ENCODE assay signal across 22 cellular contexts in the genomic region with DNA sequence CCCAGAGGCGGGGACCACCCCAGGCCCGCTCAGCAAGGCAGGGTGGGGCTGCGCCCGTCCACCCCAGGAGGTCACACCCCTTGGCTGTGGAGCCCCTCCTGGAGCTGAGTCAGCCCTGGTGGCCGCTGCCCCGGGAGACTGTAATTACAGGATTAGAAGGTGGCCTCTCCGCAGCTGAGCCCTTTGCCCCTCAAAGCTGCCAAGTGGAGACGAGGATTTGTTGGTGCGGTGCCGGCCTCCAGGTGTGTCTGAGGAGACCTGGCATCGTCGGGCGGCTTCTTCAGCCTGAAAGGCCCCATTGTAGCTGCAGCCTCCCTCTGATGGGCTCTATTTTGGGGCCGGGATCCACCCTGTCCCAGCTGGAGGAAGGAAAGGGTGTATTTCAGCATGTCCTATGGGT. TPM values are rescaled to one million over a fixed set of nuclear protein-coding genes. Genes with fewer than 3 reads are reported as not detected.
A peak's percentile ranks its signal among the peaks of the same experiment; 100 is the strongest.
DNase-seq lines count a peak whose midpoint lies in the region; ATAC-seq and TF ChIP-seq lines count a peak whose summit lies in the region.
"Had no signal": no experiment of that assay in that cellular context is flagged by ENCODE, and none has a peak within 500 bp of the region (broad histone marks: within the 10 kb centered on the region; RNA-seq: fewer than 3 reads in every experiment).

No MANE protein-coding gene starts in this region.

- H2AFZ ChIP-seq in smooth muscle cell (ENCODE audit: low read depth) = no peak overlapping the region

- no peaks in the 10 kb centered on the region for H3K4me1 Mint-ChIP-seq in MCF 10A (ENCODE audit: insufficient read depth, unreplicated experiment)

- whole genome bisulfite sequencing in smooth muscle cell (ENCODE audit: low lambda C conversion rate) = 72% methylated on average over 14 of the region's 14 CpGs

- DNase-seq in breast epithelium (ENCODE audit: low spot score in 2 of 2) (no peak), MCF 10A (ENCODE audit: unreplicated experiment) (no peak), SW480 (ENCODE audit: low spot score) (peak; percentile 83), kidney tubule cell (ENCODE audit: low spot score) (peak; percentile 11), smooth muscle cell (lab: John Stamatoyannopoulos, UW; ENCODE audit: unreplicated experiment) (no peak), GF-D8 (lab: John Stamatoyannopoulos, UW) (no peak)
- DNase-seq in activated naive CD4-positive, alpha-beta T cell (lab: John Stamatoyannopoulos, UW) = no peak
- DNase-seq: activated CD4-positive, alpha-beta T cell treated with anti-CD3 and anti-CD28 coated beads, Interleukin-2, amount 10 ng/mL, durations not matched to agents 24 days and 14 days; activated CD8-positive, alpha-beta memory T cell treated with anti-CD3 and anti-CD28 coated beads, Interleukin-2, amount 10 ng/mL, durations not matched to agents 7 days and 5 days; DMS 273 treated with DMSO at 0.1 percent for 48 hours; KBM-7; NCI-H1930; stimulated activated CD8-positive, alpha-beta memory T cell treated with anti-CD3 and anti-CD28 coated beads, Interleukin-4, amount 100 ng/mL, for 48 hours; T-helper 1 cell had no signal

- H3K27me3 Mint-ChIP-seq in MCF 10A (ENCODE audit: insufficient read depth, unreplicated experiment) = peaks cover 24% of the 10 kb centered on the region
- H3K27me3 Mint-ChIP-seq: activated CD8-positive, alpha-beta memory T cell treated with anti-CD3 and anti-CD28 coated beads, Interleukin-2, amount 10 ng/mL, durations not matched to agents 7 days and 5 days had no signal

- no peaks in the 10 kb centered on the region for H3K36me3 Mint-ChIP-seq in MCF 10A (ENCODE audit: insufficient read depth, unreplicated experiment)
- H3K36me3 Mint-ChIP-seq: activated naive CD4-positive, alpha-beta T cell treated with anti-CD3 and anti-CD28 coated beads, Interleukin-2, amount 50 U/mL, for 72 hours had no signal

- H3F3A ChIP-seq in smooth muscle cell (ENCODE audit: low read depth) = no peaks in the 10 kb centered on the region

- intact Hi-C loops in breast epithelium (cut with DNase I; ENCODE audit: low total_unique reads) = no loop called here
- intact Hi-C loops in MCF 10A (cut with micrococcal nuclease) = no loop called here

- H3K4me3 Mint-ChIP-seq in MCF 10A (ENCODE audit: unreplicated experiment) = no peak overlapping the region
- H3K4me3 Mint-ChIP-seq: activated CD4-positive, alpha-beta T cell treated with anti-CD3 and anti-CD28 coated beads, Interleukin-2, amount 10 ng/mL, durations not matched to agents 24 days and 14 days; activated CD8-positive, alpha-beta memory T cell treated with anti-CD3 and anti-CD28 coated beads, Interleukin-2, amount 10 ng/mL, durations not matched to agents 7 days and 5 days; activated T-helper 1 cell treated with anti-CD3 and anti-CD28 coated beads, Interleukin-12 subunit alpha, Interleukin-12 subunit beta, Interleukin-2, Interleukin-4 antibody, amounts not matched to agents 30 ng/mL and 10 ng/mL and 1 ng/mL, durations not matched to agents 14 hours and 24 hours and 36 hours had no signal

- peak overlapping the region; percentile 36 to 80 for H3K27ac ChIP-seq in breast epithelium
- H3K27ac ChIP-seq in smooth muscle cell (ENCODE audit: low read depth) = peak overlapping the region; percentile 52
- H3K27ac ChIP-seq: ascending aorta, C4-2B, left lung, right atrium auricular region had no signal

- ATAC-seq in HG03135 (IDR thresholded peaks at IDR 0.05; ENCODE audit: unreplicated experiment) = no peak
- ATAC-seq: activated CD8-positive, alpha-beta memory T cell treated with anti-CD3 and anti-CD28 coated beads, Interleukin-2, amount 10 ng/mL, durations not matched to agents 7 days and 5 days; activated naive CD4-positive, alpha-beta T cell treated with anti-CD3 and anti-CD28 coated beads, Interleukin-2, amount 50 U/mL, for 72 hours had no signal

- H3K79me2 ChIP-seq in smooth muscle cell (ENCODE audit: low read depth) = no peaks in the 10 kb centered on the region

- no peak overlapping the region for H3K4me3 ChIP-seq in breast epithelium
- H3K4me3 ChIP-seq in smooth muscle cell = no peak overlapping the region
- H3K4me3 ChIP-seq: ascending aorta, left lung, right atrium auricular region had no signal

- H3K27me3 ChIP-seq in breast epithelium = no peaks in the 10 kb centered on the region
- no peaks in the 10 kb centered on the region for H3K27me3 ChIP-seq in smooth muscle cell (ENCODE audit: low read depth)
- H3K27me3 ChIP-seq: ascending aorta, left lung, right atrium auricular region had no signal

- no peak overlapping the region for H3K27ac Mint-ChIP-seq in MCF 10A (ENCODE audit: low read depth, unreplicated experiment)
- H3K27ac Mint-ChIP-seq: activated CD4-positive, alpha-beta T cell treated with anti-CD3 and anti-CD28 coated beads, Interleukin-2, amount 10 ng/mL, durations not matched to agents 24 days and 14 days; activated naive CD4-positive, alpha-beta T cell treated with anti-CD3 and anti-CD28 coated beads, Interleukin-2, amount 50 U/mL, for 72 hours; activated T-helper 1 cell treated with anti-CD3 and anti-CD28 coated beads, Interleukin-12 subunit alpha, Interleukin-12 subunit beta, Interleukin-2, Interleukin-4 antibody, amounts not matched to agents 30 ng/mL and 10 ng/mL and 1 ng/mL, durations not matched to agents 14 hours and 24 hours and 36 hours had no signal

- CTCF ChIA-PET in MCF 10A (lab: Yijun Ruan, JAX) = interaction anchor here (1.1 kb wide), 1 partner anchor 27 kb away, joined by 4 read pairs; no protein-coding TSS in a partner anchor

- H3K9me3 ChIP-seq in breast epithelium = no peaks in the 10 kb centered on the region
- no peaks in the 10 kb centered on the region for H3K9me3 ChIP-seq in smooth muscle cell (replicated peaks; ENCODE audit: low read depth)
- H3K9me3 ChIP-seq: ascending aorta, left lung, right atrium auricular region had no signal

- no TSS peak for BruUV-seq in MCF 10A (replicated peaks; lab: Mats Ljungman, UMichigan)

- H3K9ac ChIP-seq in smooth muscle cell (ENCODE audit: low read depth) = no peak overlapping the region

- no peaks in the 10 kb centered on the region for H4K20me1 ChIP-seq in smooth muscle cell (ENCODE audit: low read depth)

- H3K36me3 ChIP-seq in breast epithelium (no peaks in the 10 kb centered on the region), smooth muscle cell (ENCODE audit: low read depth) (no peaks in the 10 kb centered on the region)
- H3K36me3 ChIP-seq: ascending aorta, left lung, right atrium auricular region had no signal

- TF ChIP-seq CTCF in breast epithelium (IDR thresholded peaks at IDR 0.05) (no peak), MCF 10A (IDR thresholded peaks at IDR 0.05; ENCODE audit: unreplicated experiment) (no peak), smooth muscle cell (IDR thresholded peaks at IDR 0.05; ENCODE audit: borderline replicate concordance, insufficient read depth, poor library complexity, severe bottlenecking) (no peak)

- no peaks in the 10 kb centered on the region for H3K9me3 Mint-ChIP-seq in MCF 10A (ENCODE audit: unreplicated experiment)
- H3K9me3 Mint-ChIP-seq: activated CD4-positive, alpha-beta T cell treated with anti-CD3 and anti-CD28 coated beads, Interleukin-2, amount 10 ng/mL, durations not matched to agents 24 days and 14 days; activated naive CD4-positive, alpha-beta T cell treated with anti-CD3 and anti-CD28 coated beads, Interleukin-2, amount 50 U/mL, for 72 hours; activated T-helper 1 cell treated with anti-CD3 and anti-CD28 coated beads, Interleukin-12 subunit alpha, Interleukin-12 subunit beta, Interleukin-2, Interleukin-4 antibody, amounts not matched to agents 30 ng/mL and 10 ng/mL and 1 ng/mL, durations not matched to agents 14 hours and 24 hours and 36 hours had no signal

- POLR2A ChIA-PET in MCF 10A (lab: Yijun Ruan, JAX) = no interaction called here

- no peak overlapping the region for H3K4me2 ChIP-seq in smooth muscle cell

- no peak for TF ChIP-seq POLR2A in breast epithelium (IDR thresholded peaks at IDR 0.05)

- H3K4me1 ChIP-seq in breast epithelium (peaks cover 0 to 31% of the 10 kb centered on the region in 2 donors), smooth muscle cell (ENCODE audit: low read depth) (peaks cover 14% of the 10 kb centered on the region)
- H3K4me1 ChIP-seq: ascending aorta had no signal

RNA-seq across cellular contexts. Expression of gene SPNS2, which starts 22.7 kb away (rescaled TPM):
- total RNA-seq in breast epithelium = 10 to 100 TPM in 2 of 3 donors, 1 to 10 TPM in 1; 5.3 to 14.1 (median 11.5) TPM
- total RNA-seq in MCF 10A (2022) = not detected in 2 replicates
- total RNA-seq in smooth muscle cell = 15.9 and 16.5 TPM in 2 replicates
- polyA plus RNA-seq in smooth muscle cell = 5.1 and 44.1 TPM in 2 replicates
- total RNA-seq: A673; activated T-helper 1 cell treated with anti-CD3 and anti-CD28 coated beads, Interleukin-12 subunit alpha, Interleukin-12 subunit beta, Interleukin-2, Interleukin-4 antibody, amounts not matched to agents 30 ng/mL and 10 ng/mL and 1 ng/mL, durations not matched to agents 14 hours and 24 hours and 36 hours had no signal

RNA-seq across cellular contexts. Expression of gene SPNS3, which starts 42.3 kb away (rescaled TPM):
- total RNA-seq in breast epithelium = under 1 TPM in 1 of 3 donors, not detected in 2; 0.15 TPM
- total RNA-seq in MCF 10A (2022) = not detected in 2 replicates
- total RNA-seq in smooth muscle cell = 0.09 TPM in 1 of 2 replicates, not detected in the other
- polyA plus RNA-seq in smooth muscle cell = 1.1 TPM in 1 of 2 replicates, not detected in the other
- total RNA-seq: A673, ascending aorta, right atrium auricular region had no signal

Comparison
In these comparisons a context has a peak if more than half of its experiments do, and no peak if none do; other contexts are left out.
1. DNase-seq: peak in SW480 (single experiment) and kidney tubule cell (single experiment); none in breast epithelium (0 of 2), MCF 10A (single experiment), smooth muscle cell (single experiment), activated naive CD4-positive, alpha-beta T cell (0 of 4) and GF-D8 (single experiment).